8 cellular contexts compared by ENCODE assay signal in genomic region chr1:44036409-44037111, GRCh38. TPM values are rescaled to one million over a fixed set of nuclear protein-coding genes. Genes with fewer than 3 reads are reported as not detected.
DNase-seq lines count a peak whose midpoint lies in the region; ATAC-seq and TF ChIP-seq lines count a peak whose summit lies in the region.

No MANE protein-coding gene starts in this region.

- no peaks in the 10 kb centered on the region for H3K27me3 Mint-ChIP-seq in T-cell

- ATAC-seq in T-cell (replicated peaks in 1 of 4) = peak; percentile 64 to 85 (median 74)
- ATAC-seq in GM18909 (IDR thresholded peaks at IDR 0.05; ENCODE audit: poor library complexity, unreplicated experiment) = no peak

- peaks cover 0 to 12% (median 10%) of the 10 kb centered on the region in 3 donors for H3K4me1 Mint-ChIP-seq in T-cell

- no peaks in the 10 kb centered on the region for H3K9me3 ChIP-seq in left ventricle myocardium inferior (replicated peaks)

- POLR2A ChIA-PET in T-cell (lab: Charles Lee) = no interaction called here

- no peak overlapping the region for H3K4me3 Mint-ChIP-seq in T-cell

- no peak overlapping the region for H3K27ac Mint-ChIP-seq in T-cell

- H3K4me1 ChIP-seq in left ventricle myocardium inferior = peaks cover 25% of the 10 kb centered on the region

- no peaks in the 10 kb centered on the region for H3K9me3 Mint-ChIP-seq in T-cell

- no peak overlapping the region for H3K4me3 ChIP-seq in left ventricle myocardium inferior
- H3K4me3 ChIP-seq in retinal pigment epithelial cell (ENCODE audit: low read length) = no peak overlapping the region

- no peaks in the 10 kb centered on the region for H3K36me3 Mint-ChIP-seq in T-cell

- TF ChIP-seq CTCF in left ventricle myocardium inferior (IDR thresholded peaks at IDR 0.05; ENCODE audit: borderline replicate concordance) (peak; percentile 81), retinal pigment epithelial cell (conservative IDR thresholded peaks at IDR 0.05; ENCODE audit: low read depth, low read length) (peak; percentile 90)

- DNase-seq in GM04504 (ENCODE audit: low read depth) = peak; percentile 50
- peak; percentile 37 for DNase-seq in NCI-H1048 (lab: John Stamatoyannopoulos, UW)
- DNase-seq in T-cell = peak; percentile 20 to 68 (median 52)
- peak; percentile 36 for DNase-seq in amniotic epithelial cell (ENCODE audit: low read depth)
- DNase-seq in left ventricle myocardium inferior = peak; percentile 34
- DNase-seq in retinal pigment epithelial cell (ENCODE audit: low read depth) = no peak
- no peak for DNase-seq in NK-92 treated with Interleukin-12 subunit alpha and Interleukin-12 subunit beta, amount 100 ng/mL, for 24 hours (lab: John Stamatoyannopoulos, UW)

- intact Hi-C loops in left ventricle myocardium inferior (cut with micrococcal nuclease) = no loop called here

- no peaks in the 10 kb centered on the region for H3K36me3 ChIP-seq in left ventricle myocardium inferior

- H3K27me3 ChIP-seq in left ventricle myocardium inferior (ENCODE audit: low read depth) = no peaks in the 10 kb centered on the region

- CTCF ChIA-PET in T-cell (lab: Charles Lee) = interaction anchor here (0.6 to 2.5 kb wide), 8 partner anchors 10 to 1236 kb away, joined by 3 to 17 read pairs (median 4); no protein-coding TSS in a partner anchor

- peak overlapping the region; percentile 50 for H3K27ac ChIP-seq in left ventricle myocardium inferior (replicated peaks)

RNA-seq across cellular contexts. Expression of gene SLC6A9, which starts 5.3 kb away (rescaled TPM):
- 1 to 10 TPM in 4 of 5 donors, not detected in 1; 1.4 to 8.2 (median 6.3) TPM for total RNA-seq in T-cell
- 1.2 TPM for total RNA-seq in left ventricle myocardium inferior

RNA-seq across cellular contexts. Expression of gene CCDC24, which starts 45.2 kb away (rescaled TPM):
- total RNA-seq in T-cell = 1 to 10 TPM in 3 of 5 donors, under 1 TPM in 2; 0.50 to 4.3 (median 1.7) TPM
- 1.4 TPM for total RNA-seq in left ventricle myocardium inferior

RNA-seq across cellular contexts. Expression of gene B4GALT2, which starts 57.5 kb away (rescaled TPM):
- total RNA-seq in T-cell = 1 to 10 TPM; 1.2 to 5.3 (median 3.1) TPM
- total RNA-seq in left ventricle myocardium inferior = 40.3 TPM

Comparison
In these comparisons a context has a peak if more than half of its experiments do, and no peak if none do; other contexts are left out.
1. DNase-seq: peak in GM04504 (single experiment), NCI-H1048 (single experiment), T-cell (34 of 34), amniotic epithelial cell (single experiment) and left ventricle myocardium inferior (single experiment); none in retinal pigment epithelial cell (single experiment) and NK-92 treated with Interleukin-12 subunit alpha and Interleukin-12 subunit beta, amount 100 ng/mL, for 24 hours (single experiment).